In the genomic region with DNA sequence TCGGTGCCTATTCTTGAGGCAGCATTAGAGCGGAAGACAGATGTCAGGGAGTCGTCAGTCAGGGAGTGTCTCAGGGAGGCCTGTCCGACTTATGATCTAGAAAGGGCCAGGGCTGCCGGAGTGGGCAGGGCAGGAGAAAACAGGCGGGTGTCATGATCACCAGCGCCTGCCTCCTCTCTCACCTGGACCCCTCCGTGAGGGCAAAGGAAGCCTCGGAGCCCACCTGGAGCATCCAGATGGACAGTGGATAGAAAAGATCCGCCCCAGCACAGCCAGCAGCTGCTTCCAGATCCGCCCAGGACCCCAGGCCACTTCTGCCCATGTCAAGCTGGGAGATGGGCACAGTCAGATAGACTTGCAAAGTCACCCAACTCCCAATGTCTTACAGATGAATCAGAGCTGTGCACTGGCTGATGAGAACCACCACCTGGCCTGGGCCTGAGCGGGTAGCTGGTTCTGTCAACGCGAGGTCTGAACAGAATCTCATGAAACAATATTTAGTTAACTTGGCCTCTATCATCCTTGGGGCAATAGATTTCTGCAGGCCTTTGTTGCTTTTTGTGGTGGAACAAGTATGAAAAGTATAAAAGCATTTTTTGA, we compare ENCODE assay signal across 2 cellular contexts.
TF ChIP-seq lines count a peak whose summit lies in the region.

No MANE protein-coding gene starts in this region.

TF ChIP-seq in K562, 482 proteins besides CTCF, POLR2A, EP300 and RAD21:
- TF ChIP-seq, protein P1, sequence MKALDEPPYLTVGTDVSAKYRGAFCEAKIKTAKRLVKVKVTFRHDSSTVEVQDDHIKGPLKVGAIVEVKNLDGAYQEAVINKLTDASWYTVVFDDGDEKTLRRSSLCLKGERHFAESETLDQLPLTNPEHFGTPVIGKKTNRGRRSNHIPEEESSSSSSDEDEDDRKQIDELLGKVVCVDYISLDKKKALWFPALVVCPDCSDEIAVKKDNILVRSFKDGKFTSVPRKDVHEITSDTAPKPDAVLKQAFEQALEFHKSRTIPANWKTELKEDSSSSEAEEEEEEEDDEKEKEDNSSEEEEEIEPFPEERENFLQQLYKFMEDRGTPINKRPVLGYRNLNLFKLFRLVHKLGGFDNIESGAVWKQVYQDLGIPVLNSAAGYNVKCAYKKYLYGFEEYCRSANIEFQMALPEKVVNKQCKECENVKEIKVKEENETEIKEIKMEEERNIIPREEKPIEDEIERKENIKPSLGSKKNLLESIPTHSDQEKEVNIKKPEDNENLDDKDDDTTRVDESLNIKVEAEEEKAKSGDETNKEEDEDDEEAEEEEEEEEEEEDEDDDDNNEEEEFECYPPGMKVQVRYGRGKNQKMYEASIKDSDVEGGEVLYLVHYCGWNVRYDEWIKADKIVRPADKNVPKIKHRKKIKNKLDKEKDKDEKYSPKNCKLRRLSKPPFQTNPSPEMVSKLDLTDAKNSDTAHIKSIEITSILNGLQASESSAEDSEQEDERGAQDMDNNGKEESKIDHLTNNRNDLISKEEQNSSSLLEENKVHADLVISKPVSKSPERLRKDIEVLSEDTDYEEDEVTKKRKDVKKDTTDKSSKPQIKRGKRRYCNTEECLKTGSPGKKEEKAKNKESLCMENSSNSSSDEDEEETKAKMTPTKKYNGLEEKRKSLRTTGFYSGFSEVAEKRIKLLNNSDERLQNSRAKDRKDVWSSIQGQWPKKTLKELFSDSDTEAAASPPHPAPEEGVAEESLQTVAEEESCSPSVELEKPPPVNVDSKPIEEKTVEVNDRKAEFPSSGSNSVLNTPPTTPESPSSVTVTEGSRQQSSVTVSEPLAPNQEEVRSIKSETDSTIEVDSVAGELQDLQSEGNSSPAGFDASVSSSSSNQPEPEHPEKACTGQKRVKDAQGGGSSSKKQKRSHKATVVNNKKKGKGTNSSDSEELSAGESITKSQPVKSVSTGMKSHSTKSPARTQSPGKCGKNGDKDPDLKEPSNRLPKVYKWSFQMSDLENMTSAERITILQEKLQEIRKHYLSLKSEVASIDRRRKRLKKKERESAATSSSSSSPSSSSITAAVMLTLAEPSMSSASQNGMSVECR (CRISPR knock-in tag; IDR thresholded peaks at IDR 0.05), result 0 out of 2 replicates have a peak, but pooled peaks have one; percentile 9
- TF ChIP-seq, protein P2, sequence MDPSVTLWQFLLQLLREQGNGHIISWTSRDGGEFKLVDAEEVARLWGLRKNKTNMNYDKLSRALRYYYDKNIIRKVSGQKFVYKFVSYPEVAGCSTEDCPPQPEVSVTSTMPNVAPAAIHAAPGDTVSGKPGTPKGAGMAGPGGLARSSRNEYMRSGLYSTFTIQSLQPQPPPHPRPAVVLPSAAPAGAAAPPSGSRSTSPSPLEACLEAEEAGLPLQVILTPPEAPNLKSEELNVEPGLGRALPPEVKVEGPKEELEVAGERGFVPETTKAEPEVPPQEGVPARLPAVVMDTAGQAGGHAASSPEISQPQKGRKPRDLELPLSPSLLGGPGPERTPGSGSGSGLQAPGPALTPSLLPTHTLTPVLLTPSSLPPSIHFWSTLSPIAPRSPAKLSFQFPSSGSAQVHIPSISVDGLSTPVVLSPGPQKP (CRISPR knock-in tag; IDR thresholded peaks at IDR 0.05), result no peak
- TF ChIP-seq KAT8 (IDR thresholded peaks at IDR 0.05; ENCODE audit: low read depth) (no peak), KDM2B (CRISPR knock-in tag; IDR thresholded peaks at IDR 0.05) (no peak), KDM4B (IDR thresholded peaks at IDR 0.05; ENCODE audit: borderline replicate concordance in 2 of 2, low read depth in 1 of 2) (no peak), ZNF232 (CRISPR knock-in tag; IDR thresholded peaks at IDR 0.05) (no peak), DNMT1 (IDR thresholded peaks at IDR 0.05) (no peak)
- TF ChIP-seq, protein P3, sequence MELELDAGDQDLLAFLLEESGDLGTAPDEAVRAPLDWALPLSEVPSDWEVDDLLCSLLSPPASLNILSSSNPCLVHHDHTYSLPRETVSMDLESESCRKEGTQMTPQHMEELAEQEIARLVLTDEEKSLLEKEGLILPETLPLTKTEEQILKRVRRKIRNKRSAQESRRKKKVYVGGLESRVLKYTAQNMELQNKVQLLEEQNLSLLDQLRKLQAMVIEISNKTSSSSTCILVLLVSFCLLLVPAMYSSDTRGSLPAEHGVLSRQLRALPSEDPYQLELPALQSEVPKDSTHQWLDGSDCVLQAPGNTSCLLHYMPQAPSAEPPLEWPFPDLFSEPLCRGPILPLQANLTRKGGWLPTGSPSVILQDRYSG (tag; conservative IDR thresholded peaks at IDR 0.05; ENCODE audit: low read depth), result no peak
TF ChIP-seq in K562: peak in this region for 1.

TF ChIP-seq in HepG2, 621 proteins besides CTCF, POLR2A, EP300 and RAD21:
- TF ChIP-seq, protein P4, sequence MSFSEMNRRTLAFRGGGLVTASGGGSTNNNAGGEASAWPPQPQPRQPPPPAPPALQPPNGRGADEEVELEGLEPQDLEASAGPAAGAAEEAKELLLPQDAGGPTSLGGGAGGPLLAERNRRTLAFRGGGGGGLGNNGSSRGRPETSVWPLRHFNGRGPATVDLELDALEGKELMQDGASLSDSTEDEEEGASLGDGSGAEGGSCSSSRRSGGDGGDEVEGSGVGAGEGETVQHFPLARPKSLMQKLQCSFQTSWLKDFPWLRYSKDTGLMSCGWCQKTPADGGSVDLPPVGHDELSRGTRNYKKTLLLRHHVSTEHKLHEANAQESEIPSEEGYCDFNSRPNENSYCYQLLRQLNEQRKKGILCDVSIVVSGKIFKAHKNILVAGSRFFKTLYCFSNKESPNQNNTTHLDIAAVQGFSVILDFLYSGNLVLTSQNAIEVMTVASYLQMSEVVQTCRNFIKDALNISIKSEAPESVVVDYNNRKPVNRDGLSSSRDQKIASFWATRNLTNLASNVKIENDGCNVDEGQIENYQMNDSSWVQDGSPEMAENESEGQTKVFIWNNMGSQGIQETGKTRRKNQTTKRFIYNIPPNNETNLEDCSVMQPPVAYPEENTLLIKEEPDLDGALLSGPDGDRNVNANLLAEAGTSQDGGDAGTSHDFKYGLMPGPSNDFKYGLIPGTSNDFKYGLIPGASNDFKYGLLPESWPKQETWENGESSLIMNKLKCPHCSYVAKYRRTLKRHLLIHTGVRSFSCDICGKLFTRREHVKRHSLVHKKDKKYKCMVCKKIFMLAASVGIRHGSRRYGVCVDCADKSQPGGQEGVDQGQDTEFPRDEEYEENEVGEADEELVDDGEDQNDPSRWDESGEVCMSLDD (CRISPR knock-in tag; IDR thresholded peaks at IDR 0.05; ENCODE audit: borderline replicate concordance), result no peak
- TF ChIP-seq AGO2 (optimal IDR thresholded peaks at IDR 0.05; ENCODE audit: low read depth, low read length) (peak; percentile 13), TBX2 (CRISPR knock-in tag; IDR thresholded peaks at IDR 0.05; ENCODE audit: borderline replicate concordance) (no peak)
